ENCODE assay signal across 8 cellular contexts in genomic region chr6:11230158-11231107, GRCh38. TPM values are rescaled to one million over a fixed set of nuclear protein-coding genes. Genes with fewer than 3 reads are reported as not detected.
DNase-seq lines count a peak whose midpoint lies in the region; ATAC-seq and TF ChIP-seq lines count a peak whose summit lies in the region.

No MANE protein-coding gene starts in this region.

- no peaks in the 10 kb centered on the region for H3K27me3 Mint-ChIP-seq in effector memory CD8-positive, alpha-beta T cell
- H3K27me3 Mint-ChIP-seq in nephron progenitor cell (ENCODE audit: low read depth, poor library complexity) = no peaks in the 10 kb centered on the region

- peaks cover 37 to 59% of the 10 kb centered on the region in 2 donors for H3K4me1 Mint-ChIP-seq in effector memory CD8-positive, alpha-beta T cell (ENCODE audit: low read depth in 2 of 2)
- H3K4me1 Mint-ChIP-seq in nephron progenitor cell = peaks cover 83% of the 10 kb centered on the region

- peaks cover 8% of the 10 kb centered on the region for H3K4me1 ChIP-seq in MM.1S (ENCODE audit: low read length)

- DNase-seq in AG09309 (ENCODE audit: low read depth) (no peak), MV-4-11 (lab: John Stamatoyannopoulos, UW) (peak; percentile 0), nephron progenitor cell (no peak), SK-N-DZ (ENCODE audit: low spot score) (no peak), MM.1S (no peak), KG1 (lab: John Stamatoyannopoulos, UW) (no peak)
- no peak for DNase-seq in effector memory CD8-positive, alpha-beta T cell

- H3K27me3 ChIP-seq in MM.1S (replicated peaks; ENCODE audit: insufficient read depth, low read length) = no peaks in the 10 kb centered on the region

- H3K9me2 ChIP-seq in MM.1S (replicated peaks; ENCODE audit: insufficient read depth, low read length) = no peaks in the 10 kb centered on the region

- no peaks in the 10 kb centered on the region for H3K9me3 Mint-ChIP-seq in effector memory CD8-positive, alpha-beta T cell
- no peaks in the 10 kb centered on the region for H3K9me3 Mint-ChIP-seq in nephron progenitor cell

- H3K4me3 ChIP-seq in AG09309 (ENCODE audit: control insufficient read depth, low read depth, low read length) (peak overlapping the region; percentile 71), MM.1S (ENCODE audit: low read length) (no peak overlapping the region)

- H3K79me2 ChIP-seq in MM.1S (ENCODE audit: low read length) = peaks cover 5% of the 10 kb centered on the region; the same call in 1 of the 2 replicates

- no peak overlapping the region for H2AFZ ChIP-seq in MM.1S (ENCODE audit: low read length)

- H3K27ac Mint-ChIP-seq in effector memory CD8-positive, alpha-beta T cell = peak overlapping the region; percentile 55 to 99
- no peak overlapping the region for H3K27ac Mint-ChIP-seq in nephron progenitor cell

- TF ChIP-seq CTCF in AG09309 (IDR thresholded peaks at IDR 0.05; ENCODE audit: control insufficient read depth, insufficient read depth, low read depth, low read length, missing control alignments) (no peak), nephron progenitor cell (IDR thresholded peaks at IDR 0.05) (no peak), MM.1S (IDR thresholded peaks at IDR 0.05; ENCODE audit: low read length) (no peak)

- no peak overlapping the region for H3K27ac ChIP-seq in MM.1S (ENCODE audit: low read length)

- H3F3A ChIP-seq in MM.1S (ENCODE audit: insufficient read depth, low read length) = peaks cover 16% of the 10 kb centered on the region

- no peaks in the 10 kb centered on the region for H3K9me3 ChIP-seq in MM.1S (replicated peaks; ENCODE audit: insufficient read depth, low read length)

- no peak overlapping the region for H3K9ac ChIP-seq in MM.1S (ENCODE audit: low read length)

- H4K20me1 ChIP-seq in MM.1S (ENCODE audit: insufficient read depth, low read length) = no peaks in the 10 kb centered on the region

- no peak for ATAC-seq in effector memory CD8-positive, alpha-beta T cell (replicated peaks)
- no peak for ATAC-seq in GM18498 (IDR thresholded peaks at IDR 0.05; ENCODE audit: unreplicated experiment)

- peaks cover 17% of the 10 kb centered on the region for H3K36me3 Mint-ChIP-seq in effector memory CD8-positive, alpha-beta T cell (ENCODE audit: insufficient read depth)
- peaks cover 8% of the 10 kb centered on the region for H3K36me3 Mint-ChIP-seq in nephron progenitor cell (ENCODE audit: low read depth)

- H3K4me2 ChIP-seq in MM.1S (ENCODE audit: low read depth, low read length) = no peak overlapping the region

- H3K4me3 Mint-ChIP-seq in effector memory CD8-positive, alpha-beta T cell = peak overlapping the region; percentile 79 to 89
- H3K4me3 Mint-ChIP-seq in nephron progenitor cell = peak overlapping the region; percentile 90

- no peaks in the 10 kb centered on the region for H3K36me3 ChIP-seq in MM.1S (replicated peaks; ENCODE audit: insufficient read depth, low read length)

RNA-seq across cellular contexts. Expression of gene NEDD9, which starts 2.0 kb away (rescaled TPM):
- polyA plus RNA-seq in SK-N-DZ (2014; cell fraction: cytosol; rRNA removed) = 0.14 and 0.31 TPM in 2 replicates
- 0.13 and 0.14 TPM in 2 replicates for polyA plus RNA-seq in SK-N-DZ (2014; cell fraction: nucleus; rRNA removed)
